Comparison of ENCODE assay signal across 1 cellular context in the genomic region with DNA sequence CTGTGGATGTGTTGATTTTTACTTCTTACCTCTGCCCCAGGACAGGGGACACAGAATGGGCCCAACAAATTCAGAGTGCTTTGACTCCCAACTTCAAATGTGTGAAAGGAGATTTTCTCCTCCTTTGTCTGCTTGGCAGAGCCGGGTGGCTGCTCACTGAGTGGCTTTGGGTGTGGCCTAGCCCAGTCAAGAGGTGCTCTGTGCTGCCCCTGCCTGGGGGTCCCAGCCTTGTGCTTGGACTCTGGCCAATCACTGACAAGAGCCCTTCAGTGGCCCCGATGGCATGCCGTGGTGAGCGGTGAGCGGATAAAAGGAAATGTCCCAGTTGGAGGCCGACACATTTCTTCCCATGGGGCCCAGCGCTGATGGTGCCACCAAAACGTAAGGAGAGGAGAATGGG.
TF ChIP-seq lines count a peak whose summit lies in the region.

No MANE protein-coding gene starts in this region.

TF ChIP-seq in GM23338, 12 proteins besides CTCF, POLR2A, EP300 and RAD21 (continued from another document):
- no peak for TF ChIP-seq NANOG (IDR thresholded peaks at IDR 0.05; ENCODE audit: borderline replicate concordance)
- no peak for TF ChIP-seq ZNF331 (CRISPR knock-in tag; IDR thresholded peaks at IDR 0.05; ENCODE audit: low read depth)
- no peak for TF ChIP-seq ZNF114 (CRISPR knock-in tag; IDR thresholded peaks at IDR 0.05)
- TF ChIP-seq REST (IDR thresholded peaks at IDR 0.05; ENCODE audit: unreplicated experiment) = no peak
- no peak for TF ChIP-seq POLR2AphosphoS5 (IDR thresholded peaks at IDR 0.05; ENCODE audit: low read depth)
- TF ChIP-seq JUNB (IDR thresholded peaks at IDR 0.05; ENCODE audit: unreplicated experiment) = no peak
